ENCODE assay signal across 14 cellular contexts in genomic region chr3:160200328-160200727, GRCh38. TPM values are rescaled to one million over a fixed set of nuclear protein-coding genes. Genes with fewer than 3 reads are reported as not detected.
A peak's percentile ranks its signal among the peaks of the same experiment; 100 is the strongest.
DNase-seq lines count a peak whose midpoint lies in the region; ATAC-seq and TF ChIP-seq lines count a peak whose summit lies in the region.
"Had no signal": no experiment of that assay in that cellular context is flagged by ENCODE, and none has a peak within 500 bp of the region (broad histone marks: within the 10 kb centered on the region; RNA-seq: fewer than 3 reads in every experiment).

No MANE protein-coding gene starts in this region.

- no peaks in the 10 kb centered on the region for H3K9me3 ChIP-seq in smooth muscle cell (replicated peaks; ENCODE audit: low read depth)
- H3K9me3 ChIP-seq: ovary, testis had no signal

- no peak overlapping the region for H3K4me2 ChIP-seq in smooth muscle cell
- H3K4me2 ChIP-seq: BLaER1 treated with 17β-estradiol and CSF1 and Interleukin-3, amounts not matched to agents 10 nM and 100 nM had no signal

- H3K79me2 ChIP-seq in smooth muscle cell (ENCODE audit: low read depth), result no peaks in the 10 kb centered on the region

- no peak overlapping the region for H3K4me3 ChIP-seq in fibroblast of pulmonary artery (replicated peaks; ENCODE audit: low read depth, low read length)
- no peak overlapping the region for H3K4me3 ChIP-seq in smooth muscle cell
- H3K4me3 ChIP-seq: BLaER1 treated with 17β-estradiol and CSF1 and Interleukin-3, amounts not matched to agents 10 nM and 100 nM; ovary; testis had no signal

- ATAC-seq in GM19438 (IDR thresholded peaks at IDR 0.05; ENCODE audit: low read depth, unreplicated experiment), result peak; percentile 68
- ATAC-seq in HG03558 (IDR thresholded peaks at IDR 0.05; ENCODE audit: extremely low read depth, unreplicated experiment), result peak; percentile 49

- TF ChIP-seq CTCF in fibroblast of pulmonary artery (IDR thresholded peaks at IDR 0.05; ENCODE audit: low read length, missing control alignments) (no peak), smooth muscle cell (IDR thresholded peaks at IDR 0.05; ENCODE audit: borderline replicate concordance, insufficient read depth, poor library complexity, severe bottlenecking) (no peak)

- no peaks in the 10 kb centered on the region for H3K36me3 ChIP-seq in smooth muscle cell (ENCODE audit: low read depth)
- H3K36me3 ChIP-seq: BLaER1 treated with 17β-estradiol and CSF1 and Interleukin-3, amounts not matched to agents 10 nM and 100 nM; ovary had no signal

- H4K20me1 ChIP-seq in smooth muscle cell (ENCODE audit: low read depth), result no peaks in the 10 kb centered on the region
- H4K20me1 ChIP-seq: BLaER1 treated with 17β-estradiol and CSF1 and Interleukin-3, amounts not matched to agents 10 nM and 100 nM had no signal

- H3K27ac ChIP-seq in smooth muscle cell (ENCODE audit: low read depth), result no peak overlapping the region
- H3K27ac ChIP-seq: BLaER1 treated with 17β-estradiol and CSF1 and Interleukin-3, amounts not matched to agents 10 nM and 100 nM; ovary; testis had no signal

- DNase-seq in NCI-H524 (lab: John Stamatoyannopoulos, UW) (peak; percentile 68 to 88), fibroblast of pulmonary artery (ENCODE audit: low read depth) (peak; percentile 33), T-helper 9 cell (no peak), kidney glomerular epithelial cell (lab: John Stamatoyannopoulos, UW) (no peak), smooth muscle cell (lab: John Stamatoyannopoulos, UW; ENCODE audit: unreplicated experiment) (no peak), UCSD-AML1 (lab: John Stamatoyannopoulos, UW; ENCODE audit: unreplicated experiment) (no peak)
- DNase-seq: activated CD4-positive, CD25-positive, alpha-beta regulatory T cell; midbrain; ovary; testis had no signal

- H3K9ac ChIP-seq in smooth muscle cell (ENCODE audit: low read depth), result no peak overlapping the region
- H3K9ac ChIP-seq: BLaER1 treated with 17β-estradiol and CSF1 and Interleukin-3, amounts not matched to agents 10 nM and 100 nM had no signal

- 100% methylated on average over 1 of the region's 1 CpG for WGBS in smooth muscle cell (ENCODE audit: low lambda C conversion rate)

- H2AFZ ChIP-seq in smooth muscle cell (ENCODE audit: low read depth), result no peak overlapping the region

- no peaks in the 10 kb centered on the region for H3F3A ChIP-seq in smooth muscle cell (ENCODE audit: low read depth)

- no peaks in the 10 kb centered on the region for H3K4me1 ChIP-seq in smooth muscle cell (ENCODE audit: low read depth)
- H3K4me1 ChIP-seq: testis had no signal

- no peaks in the 10 kb centered on the region for H3K27me3 ChIP-seq in smooth muscle cell (ENCODE audit: low read depth)
- H3K27me3 ChIP-seq: BLaER1 treated with 17β-estradiol and CSF1 and Interleukin-3, amounts not matched to agents 10 nM and 100 nM; ovary; testis had no signal

RNA-seq across cellular contexts. Expression of gene C3orf80, which starts 24.9 kb away (rescaled TPM):
- 10.2 and 11.7 TPM in 2 replicates for total RNA-seq in smooth muscle cell
- 14.9 and 17.5 TPM in 2 replicates for polyA plus RNA-seq in smooth muscle cell
- total RNA-seq: G401 had no signal

Comparison
In these comparisons a context has a peak if more than half of its experiments do, and no peak if none do; other contexts are left out.
1. DNase-seq: peak in NCI-H524 (2 of 2) and fibroblast of pulmonary artery (single experiment); none in T-helper 9 cell (single experiment), kidney glomerular epithelial cell (single experiment), smooth muscle cell (single experiment) and UCSD-AML1 (single experiment).